Comparison of ENCODE assay signal across 29 cellular contexts in genomic region chr17:21134559-21134958, GRCh38.
"Had no signal": no experiment of that assay in that cellular context is flagged by ENCODE, and none has a peak within 500 bp of the region (broad histone marks: within the 10 kb centered on the region; RNA-seq: fewer than 3 reads in every experiment).

No MANE protein-coding gene starts in this region.

- H3K27me3 ChIP-seq: body of pancreas, esophagus squamous epithelium, gastroesophageal sphincter, heart right ventricle had no signal

- H3K4me3 ChIP-seq: body of pancreas, esophagus squamous epithelium, gastroesophageal sphincter, heart right ventricle had no signal

- H3K4me1 ChIP-seq: body of pancreas, gastroesophageal sphincter had no signal

- H3K27ac Mint-ChIP-seq: activated CD4-positive, alpha-beta memory T cell treated with anti-CD3 and anti-CD28 coated beads, Interleukin-2, amount 10 ng/mL, durations not matched to agents 7 days and 5 days; activated CD4-positive, alpha-beta T cell treated with anti-CD3 and anti-CD28 coated beads for 36 hours; activated CD4-positive, alpha-beta T cell treated with anti-CD3 and anti-CD28 coated beads, Interleukin-2, amount 10 ng/mL, durations not matched to agents 24 days and 14 days; activated naive CD8-positive, alpha-beta T cell; activated T-helper 17 cell treated with anti-CD3 and anti-CD28 coated beads, Interleukin-2, amount 50 U/mL, for 72 hours; effector memory CD8-positive, alpha-beta T cell; T-helper 17 cell; T-helper 2 cell treated with Interferon-gamma antibody and Interleukin-4, amounts not matched to agents 5 μg/mL and 100 μg/mL, for 36 hours had no signal

- H3K9me3 Mint-ChIP-seq: activated CD4-positive, alpha-beta T cell treated with anti-CD3 and anti-CD28 coated beads, Interleukin-2, amount 10 ng/mL, durations not matched to agents 24 days and 14 days; activated T-helper 17 cell treated with anti-CD3 and anti-CD28 coated beads, Interleukin-2, amount 50 U/mL, for 72 hours; effector memory CD8-positive, alpha-beta T cell had no signal

- H3K4me1 Mint-ChIP-seq: activated CD4-positive, alpha-beta memory T cell treated with anti-CD3 and anti-CD28 coated beads, Interleukin-2, amount 10 ng/mL, durations not matched to agents 7 days and 5 days; activated CD4-positive, alpha-beta T cell treated with anti-CD3 and anti-CD28 coated beads for 36 hours had no signal

- H3K27ac ChIP-seq: body of pancreas, epithelial cell of prostate, esophagus squamous epithelium, gastroesophageal sphincter, heart right ventricle had no signal

- H3K4me3 Mint-ChIP-seq: activated CD4-positive, alpha-beta memory T cell treated with anti-CD3 and anti-CD28 coated beads, Interleukin-2, amount 10 ng/mL, durations not matched to agents 7 days and 5 days; activated CD4-positive, alpha-beta T cell treated with anti-CD3 and anti-CD28 coated beads for 36 hours; activated CD4-positive, alpha-beta T cell treated with anti-CD3 and anti-CD28 coated beads, Interleukin-2, amount 10 ng/mL, durations not matched to agents 24 days and 14 days; activated naive CD8-positive, alpha-beta T cell; activated T-cell treated with anti-CD3 and anti-CD28 coated beads, Interleukin-2, amount 50 U/mL, for 4 hours; activated T-helper 17 cell treated with anti-CD3 and anti-CD28 coated beads, Interleukin-2, amount 50 U/mL, for 72 hours; effector memory CD8-positive, alpha-beta T cell; T-helper 17 cell; T-helper 2 cell treated with Interferon-gamma antibody and Interleukin-4, amounts not matched to agents 5 μg/mL and 100 μg/mL, for 36 hours had no signal

- H3K27me3 Mint-ChIP-seq: activated CD4-positive, alpha-beta memory T cell treated with anti-CD3 and anti-CD28 coated beads, Interleukin-2, amount 10 ng/mL, durations not matched to agents 7 days and 5 days; activated CD4-positive, alpha-beta T cell treated with anti-CD3 and anti-CD28 coated beads for 36 hours; activated CD4-positive, alpha-beta T cell treated with anti-CD3 and anti-CD28 coated beads, Interleukin-2, amount 10 ng/mL, durations not matched to agents 24 days and 14 days; activated naive CD8-positive, alpha-beta T cell; activated T-helper 17 cell treated with anti-CD3 and anti-CD28 coated beads, Interleukin-2, amount 50 U/mL, for 72 hours; effector memory CD8-positive, alpha-beta T cell; T-helper 17 cell had no signal

- H3K36me3 ChIP-seq: esophagus squamous epithelium, gastroesophageal sphincter, heart right ventricle had no signal

- DNase-seq: activated CD4-positive, alpha-beta memory T cell treated with anti-CD3 and anti-CD28 coated beads, Interleukin-2, amount 10 ng/mL, durations not matched to agents 7 days and 5 days; activated CD4-positive, alpha-beta T cell treated with anti-CD3 and anti-CD28 coated beads for 36 hours; activated CD4-positive, alpha-beta T cell treated with anti-CD3 and anti-CD28 coated beads, Interleukin-2, amount 10 ng/mL, durations not matched to agents 24 days and 14 days; activated CD4-positive, CD25-positive, alpha-beta regulatory T cell; activated CD4-positive, CD25-positive, alpha-beta regulatory T cell treated with anti-CD3 and anti-CD28 coated beads, Interleukin-2, amount 50 U/mL, for 72 hours; activated effector memory CD4-positive, alpha-beta T cell treated with Interleukin-2 at 50 U/mL for 16 hours; activated gamma-delta T cell treated with Interleukin-2 at 50 U/mL for 16 hours; activated naive CD4-positive, alpha-beta T cell treated with anti-CD3 and anti-CD28 coated beads, Interleukin-2, amount 50 U/mL, for 16 hours; activated naive CD4-positive, alpha-beta T cell treated with Interleukin-2 at 50 U/mL for 16 hours; activated T-cell treated with anti-CD3 and anti-CD28 coated beads, Interleukin-2, amount 50 U/mL, for 4 hours; amniotic stem cell; anterior cingulate cortex; body of pancreas; caudate nucleus; cortex of kidney; dermis blood vessel endothelial cell; effector CD4-positive, alpha-beta T cell; effector memory CD8-positive, alpha-beta T cell; esophagus squamous epithelium; foreskin melanocyte; heart right ventricle; T-helper 1 cell; T-helper 17 cell; T1000 had no signal
